11 cellular contexts compared by ENCODE assay signal in the genomic region with DNA sequence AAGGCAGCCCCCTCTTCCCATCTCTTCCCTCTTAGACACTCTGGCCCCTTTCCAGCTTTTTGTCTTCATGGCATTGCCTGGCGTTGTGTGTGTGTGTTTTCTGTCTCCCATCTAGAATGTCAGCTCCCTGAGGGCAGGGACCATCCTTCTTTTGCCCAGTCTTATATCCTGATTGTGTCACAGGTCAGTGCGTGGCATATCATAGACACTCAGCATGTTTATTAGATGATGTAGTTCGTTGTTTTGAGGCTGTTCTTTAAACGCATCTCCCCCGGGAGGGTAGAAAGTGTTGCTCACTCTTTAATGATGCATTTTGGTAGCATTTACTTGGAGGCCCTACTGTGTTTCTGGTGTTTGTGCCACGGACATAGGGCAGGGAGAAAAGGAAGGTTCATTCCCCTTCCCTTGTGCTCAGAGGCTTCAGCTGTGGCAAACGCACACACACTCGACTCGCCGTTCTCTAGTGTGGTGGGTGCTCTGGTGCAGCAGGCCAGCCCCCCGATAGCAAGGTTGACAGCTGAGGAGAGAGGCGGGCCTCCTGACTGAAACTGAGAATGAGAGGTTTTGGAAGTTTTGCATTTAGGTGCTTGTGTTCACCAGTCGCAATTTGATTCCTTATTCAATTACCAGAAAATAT.
DNase-seq lines count a peak whose midpoint lies in the region; ATAC-seq and TF ChIP-seq lines count a peak whose summit lies in the region.
"Had no signal": no experiment of that assay in that cellular context is flagged by ENCODE, and none has a peak within 500 bp of the region (broad histone marks: within the 10 kb centered on the region; RNA-seq: fewer than 3 reads in every experiment).

No MANE protein-coding gene starts in this region.

- H3K4me1 ChIP-seq in OCI-LY3 (ENCODE audit: low read length) = peaks cover 37% of the 10 kb centered on the region
- peaks cover 47% of the 10 kb centered on the region for H3K4me1 ChIP-seq in effector memory CD4-positive, alpha-beta T cell (ENCODE audit: control insufficient read depth, insufficient read depth, low read length, poor library complexity, severe bottlenecking)

- no peak overlapping the region for H2AFZ ChIP-seq in OCI-LY3 (ENCODE audit: low read depth, low read length)

- DNase-seq in activated CD8-positive, alpha-beta T cell treated with anti-CD3 and anti-CD28 coated beads for 36 hours = peak; percentile 29
- DNase-seq in activated CD8-positive, alpha-beta T cell treated with anti-CD3 and anti-CD28 coated beads, Interleukin-2, amount 10 ng/mL, durations not matched to agents 7 days and 5 days = no peak
- DNase-seq in effector memory CD4-positive, alpha-beta T cell = no peak
- no peak for DNase-seq in stimulated activated effector memory CD8-positive, alpha-beta T cell treated with anti-CD3 and anti-CD28 coated beads, Interleukin-12 subunit alpha, Interleukin-12 subunit beta, amount 100 ng/mL, for 72 hours (ENCODE audit: low spot score in 2 of 2)
- no peak for DNase-seq in retina
- DNase-seq in stimulated activated CD4-positive, alpha-beta T cell treated with anti-CD3 and anti-CD28 coated beads, Interleukin-4, amount 100 ng/mL, for 1 hour = no peak
- DNase-seq: Karpas-422, RPMI8226, spleen had no signal

- peak; percentile 7 for ATAC-seq in activated CD8-positive, alpha-beta T cell treated with anti-CD3 and anti-CD28 coated beads for 36 hours
- no peak for ATAC-seq in activated CD8-positive, alpha-beta T cell treated with anti-CD3 and anti-CD28 coated beads, Interleukin-2, amount 10 ng/mL, durations not matched to agents 7 days and 5 days
- no peak for ATAC-seq in stimulated activated effector memory CD8-positive, alpha-beta T cell treated with anti-CD3 and anti-CD28 coated beads, Interleukin-12 subunit alpha, Interleukin-12 subunit beta, amount 100 ng/mL, for 72 hours
- no peak for ATAC-seq in GM21576 (IDR thresholded peaks at IDR 0.05; ENCODE audit: unreplicated experiment)

- intact Hi-C loops in activated CD8-positive, alpha-beta T cell treated with anti-CD3 and anti-CD28 coated beads for 36 hours (cut with micrococcal nuclease) = no loop called here

- CTCF ChIA-PET in activated CD8-positive, alpha-beta T cell treated with anti-CD3 and anti-CD28 coated beads for 36 hours (lab: Charles Lee) = no interaction called here
- CTCF ChIA-PET in activated CD8-positive, alpha-beta T cell treated with anti-CD3 and anti-CD28 coated beads, Interleukin-2, amount 10 ng/mL, durations not matched to agents 7 days and 5 days (lab: Charles Lee) = interaction anchor here (1.6 kb wide), 1 partner anchor 14 kb away, joined by 3 read pairs; no protein-coding TSS in a partner anchor

- peak overlapping the region; percentile 93 for H3K4me2 ChIP-seq in OCI-LY3 (ENCODE audit: low read length)

- H3K4me3 ChIP-seq in OCI-LY3 (ENCODE audit: low read length) = peak overlapping the region; percentile 60
- H3K4me3 ChIP-seq in effector memory CD4-positive, alpha-beta T cell (ENCODE audit: insufficient read depth, low read depth, low read length, poor library complexity, severe bottlenecking) = peak overlapping the region; percentile 1

- peak overlapping the region; percentile 58 for H3K27ac ChIP-seq in OCI-LY3 (ENCODE audit: low read length)
- H3K27ac ChIP-seq in effector memory CD4-positive, alpha-beta T cell (ENCODE audit: insufficient read depth, low read length, poor library complexity, severe bottlenecking) = peak overlapping the region; percentile 49

- POLR2A ChIA-PET in activated CD8-positive, alpha-beta T cell treated with anti-CD3 and anti-CD28 coated beads for 36 hours (lab: Charles Lee) = interaction anchor here (1.6 to 4.4 kb wide), 2 partner anchors 13 to 59 kb away, joined by 5 to 28 read pairs; a partner anchor contains a TSS
- POLR2A ChIA-PET in activated CD8-positive, alpha-beta T cell treated with anti-CD3 and anti-CD28 coated beads, Interleukin-2, amount 10 ng/mL, durations not matched to agents 7 days and 5 days (lab: Charles Lee) = no interaction called here

- H4K20me1 ChIP-seq in OCI-LY3 (ENCODE audit: insufficient read depth, low read length) = peaks cover 72% of the 10 kb centered on the region

- no peak for TF ChIP-seq CTCF in activated CD8-positive, alpha-beta T cell treated with anti-CD3 and anti-CD28 coated beads for 36 hours (IDR thresholded peaks at IDR 0.05)
- TF ChIP-seq CTCF in OCI-LY3 (IDR thresholded peaks at IDR 0.05; ENCODE audit: low read depth, low read length) = no peak

- no peak overlapping the region for H3K4me3 Mint-ChIP-seq in activated CD8-positive, alpha-beta T cell treated with anti-CD3 and anti-CD28 coated beads for 36 hours
- H3K4me3 Mint-ChIP-seq in activated CD8-positive, alpha-beta T cell treated with anti-CD3 and anti-CD28 coated beads, Interleukin-2, amount 10 ng/mL, durations not matched to agents 7 days and 5 days = no peak overlapping the region
- H3K4me3 Mint-ChIP-seq in stimulated activated effector memory CD8-positive, alpha-beta T cell treated with anti-CD3 and anti-CD28 coated beads, Interleukin-12 subunit alpha, Interleukin-12 subunit beta, amount 100 ng/mL, for 72 hours = peak overlapping the region; percentile 55

- peaks cover 72% of the 10 kb centered on the region for H3K4me1 Mint-ChIP-seq in activated CD8-positive, alpha-beta T cell treated with anti-CD3 and anti-CD28 coated beads for 36 hours (ENCODE audit: low read depth)
- peaks cover 60% of the 10 kb centered on the region for H3K4me1 Mint-ChIP-seq in activated CD8-positive, alpha-beta T cell treated with anti-CD3 and anti-CD28 coated beads, Interleukin-2, amount 10 ng/mL, durations not matched to agents 7 days and 5 days (ENCODE audit: low read depth)
- H3K4me1 Mint-ChIP-seq in stimulated activated effector memory CD8-positive, alpha-beta T cell treated with anti-CD3 and anti-CD28 coated beads, Interleukin-12 subunit alpha, Interleukin-12 subunit beta, amount 100 ng/mL, for 72 hours = peaks cover 62% of the 10 kb centered on the region

- H3K79me2 ChIP-seq in OCI-LY3 (ENCODE audit: low read length) = peaks cover 49% of the 10 kb centered on the region

- peaks cover 7% of the 10 kb centered on the region for H3K36me3 ChIP-seq in OCI-LY3 (replicated peaks; ENCODE audit: low read depth, low read length)
- H3K36me3 ChIP-seq in effector memory CD4-positive, alpha-beta T cell (ENCODE audit: control insufficient read depth, insufficient read depth, low read length) = peaks cover 12% of the 10 kb centered on the region

- no peaks in the 10 kb centered on the region for H3K9me3 Mint-ChIP-seq in activated CD8-positive, alpha-beta T cell treated with anti-CD3 and anti-CD28 coated beads for 36 hours
- no peaks in the 10 kb centered on the region for H3K9me3 Mint-ChIP-seq in activated CD8-positive, alpha-beta T cell treated with anti-CD3 and anti-CD28 coated beads, Interleukin-2, amount 10 ng/mL, durations not matched to agents 7 days and 5 days (ENCODE audit: insufficient read depth)
- H3K9me3 Mint-ChIP-seq in stimulated activated effector memory CD8-positive, alpha-beta T cell treated with anti-CD3 and anti-CD28 coated beads, Interleukin-12 subunit alpha, Interleukin-12 subunit beta, amount 100 ng/mL, for 72 hours = no peaks in the 10 kb centered on the region

- H3K36me3 Mint-ChIP-seq in activated CD8-positive, alpha-beta T cell treated with anti-CD3 and anti-CD28 coated beads for 36 hours (ENCODE audit: low read depth) = peaks cover 12% of the 10 kb centered on the region
- peaks cover 38% of the 10 kb centered on the region for H3K36me3 Mint-ChIP-seq in activated CD8-positive, alpha-beta T cell treated with anti-CD3 and anti-CD28 coated beads, Interleukin-2, amount 10 ng/mL, durations not matched to agents 7 days and 5 days (ENCODE audit: low read depth)
- H3K36me3 Mint-ChIP-seq in stimulated activated effector memory CD8-positive, alpha-beta T cell treated with anti-CD3 and anti-CD28 coated beads, Interleukin-12 subunit alpha, Interleukin-12 subunit beta, amount 100 ng/mL, for 72 hours = peaks cover 20% of the 10 kb centered on the region

- peak overlapping the region; percentile 47 for H3K27ac Mint-ChIP-seq in activated CD8-positive, alpha-beta T cell treated with anti-CD3 and anti-CD28 coated beads for 36 hours
- no peak overlapping the region for H3K27ac Mint-ChIP-seq in activated CD8-positive, alpha-beta T cell treated with anti-CD3 and anti-CD28 coated beads, Interleukin-2, amount 10 ng/mL, durations not matched to agents 7 days and 5 days
- peak overlapping the region; percentile 75 for H3K27ac Mint-ChIP-seq in stimulated activated effector memory CD8-positive, alpha-beta T cell treated with anti-CD3 and anti-CD28 coated beads, Interleukin-12 subunit alpha, Interleukin-12 subunit beta, amount 100 ng/mL, for 72 hours

- H3K27me3 ChIP-seq in OCI-LY3 (ENCODE audit: low read depth, low read length) = no peaks in the 10 kb centered on the region
- H3K27me3 ChIP-seq in effector memory CD4-positive, alpha-beta T cell (replicated peaks; ENCODE audit: control insufficient read depth, insufficient read depth, low read length, poor library complexity, severe bottlenecking) = no peaks in the 10 kb centered on the region
- H3K27me3 ChIP-seq: spleen had no signal

- peak overlapping the region; percentile 21; the same call in 1 of the 2 replicates for H3K9ac ChIP-seq in OCI-LY3 (ENCODE audit: low read length)

- H3K27me3 Mint-ChIP-seq in activated CD8-positive, alpha-beta T cell treated with anti-CD3 and anti-CD28 coated beads for 36 hours = no peaks in the 10 kb centered on the region
- H3K27me3 Mint-ChIP-seq in activated CD8-positive, alpha-beta T cell treated with anti-CD3 and anti-CD28 coated beads, Interleukin-2, amount 10 ng/mL, durations not matched to agents 7 days and 5 days (ENCODE audit: low read depth) = no peaks in the 10 kb centered on the region

- H3K9me3 ChIP-seq in OCI-LY3 (ENCODE audit: insufficient read depth, low read length) = no peaks in the 10 kb centered on the region
- no peaks in the 10 kb centered on the region for H3K9me3 ChIP-seq in effector memory CD4-positive, alpha-beta T cell (ENCODE audit: control insufficient read depth, low read length)
- H3K9me3 ChIP-seq: spleen had no signal
